10 cellular contexts compared by ENCODE assay signal in the genomic region with DNA sequence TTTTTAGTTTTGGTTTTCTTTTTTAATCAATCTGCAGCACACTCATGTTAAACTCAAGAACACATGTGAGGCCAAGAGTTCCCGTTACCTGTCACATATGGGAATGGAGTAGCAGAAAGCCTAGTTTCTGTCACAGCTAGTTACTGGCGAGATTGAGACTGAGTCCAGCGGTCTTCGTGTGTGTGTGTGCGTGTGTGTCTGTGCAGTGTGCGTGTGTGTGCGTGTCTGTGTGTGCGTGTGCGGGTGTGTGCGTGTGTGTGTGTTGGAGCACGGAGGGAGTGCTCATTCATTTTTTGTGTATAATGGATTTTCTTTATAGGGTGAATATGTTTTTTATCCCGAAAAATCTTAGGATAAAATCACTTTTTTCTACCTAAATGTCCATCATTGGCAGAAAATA. TPM values are rescaled to one million over a fixed set of nuclear protein-coding genes. Genes with fewer than 3 reads are reported as not detected.
"Had no signal": no experiment of that assay in that cellular context is flagged by ENCODE, and none has a peak within 500 bp of the region (broad histone marks: within the 10 kb centered on the region; RNA-seq: fewer than 3 reads in every experiment).

No MANE protein-coding gene starts in this region.

- ATAC-seq: GM23338, K562 had no signal

- H2AFZ ChIP-seq: GM23338 had no signal

- DNase-seq: H7, HCEC 1CT, HFFc6, IMR-90, KG1 had no signal

- H3K4me3 Mint-ChIP-seq: GM23338, HFFc6 had no signal

- H3K4me2 ChIP-seq: GM23338 had no signal

- H3K27ac Mint-ChIP-seq: GM23338, HFFc6 had no signal

- H3K9me3 Mint-ChIP-seq: GM23338, HFFc6 had no signal

- FAIRE-seq: HTR-8/SVneo, K562 had no signal

- H3K4me3 ChIP-seq: GM23338, K562 had no signal

RNA-seq across cellular contexts. Expression of a gene that starts 19.2 kb away (rescaled TPM):
- total RNA-seq: H4, HFFc6, HT-29, IMR-90, K562 had no signal
- polyA plus RNA-seq: IMR-90, K562 had no signal

RNA-seq across cellular contexts. Expression of a gene that starts 57.8 kb away (rescaled TPM):
- total RNA-seq: HFFc6, HT-29, IMR-90 had no signal
- polyA plus RNA-seq: K562 had no signal
